Comparison of ENCODE assay signal across 32 cellular contexts in the genomic region with DNA sequence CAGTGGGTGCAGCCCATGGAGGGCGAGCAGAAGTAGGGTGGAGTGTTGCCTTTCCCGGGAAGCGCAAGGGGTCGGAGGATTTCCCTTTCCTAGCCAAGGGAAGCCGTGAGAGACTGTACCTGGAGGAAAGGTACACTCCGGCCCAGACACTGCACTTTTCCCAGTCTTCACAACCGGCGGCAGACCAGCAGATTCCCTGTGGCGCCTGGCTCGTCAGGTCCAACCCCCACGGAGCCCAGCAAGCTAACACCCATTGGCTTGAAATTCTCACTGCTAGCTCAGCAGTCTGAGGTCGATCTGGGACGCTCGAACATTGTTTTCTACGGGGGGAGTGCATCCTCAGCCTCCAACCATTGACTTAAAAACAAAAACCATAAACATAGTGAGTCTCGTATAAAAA.
"Had no signal": no experiment of that assay in that cellular context is flagged by ENCODE, and none has a peak within 500 bp of the region (broad histone marks: within the 10 kb centered on the region; RNA-seq: fewer than 3 reads in every experiment).

No MANE protein-coding gene starts in this region.

- H3K9me3 ChIP-seq: adrenal gland, body of pancreas had no signal

- H3K4me1 ChIP-seq: adrenal gland, body of pancreas, breast epithelium, SJCRH30 had no signal

- H3K27ac Mint-ChIP-seq: activated CD4-positive, alpha-beta memory T cell treated with anti-CD3 and anti-CD28 coated beads for 36 hours; activated naive CD4-positive, alpha-beta T cell treated with anti-CD3 and anti-CD28 coated beads for 36 hours; activated T-helper 1 cell treated with anti-CD3 and anti-CD28 coated beads, Interleukin-12 subunit alpha, Interleukin-12 subunit beta, Interleukin-2, Interleukin-4 antibody, amounts not matched to agents 30 ng/mL and 10 ng/mL and 1 ng/mL, durations not matched to agents 14 hours and 24 hours and 36 hours had no signal

- H3K4me3 ChIP-seq: adrenal gland, body of pancreas, breast epithelium, SJCRH30, SK-N-MC had no signal

- H3K4me3 Mint-ChIP-seq: activated CD4-positive, alpha-beta memory T cell treated with anti-CD3 and anti-CD28 coated beads for 36 hours; activated naive CD4-positive, alpha-beta T cell treated with anti-CD3 and anti-CD28 coated beads for 36 hours; activated T-cell treated with anti-CD3 and anti-CD28 coated beads, Interleukin-2, amount 50 U/mL, for 4 hours; activated T-helper 1 cell treated with anti-CD3 and anti-CD28 coated beads, Interleukin-12 subunit alpha, Interleukin-12 subunit beta, Interleukin-2, Interleukin-4 antibody, amounts not matched to agents 30 ng/mL and 10 ng/mL and 1 ng/mL, durations not matched to agents 14 hours and 24 hours and 36 hours had no signal

- H3K36me3 ChIP-seq: adrenal gland, breast epithelium had no signal

- H3K27me3 Mint-ChIP-seq: activated CD4-positive, alpha-beta memory T cell treated with anti-CD3 and anti-CD28 coated beads for 36 hours had no signal

- DNase-seq: activated CD4-positive, alpha-beta memory T cell treated with anti-CD3 and anti-CD28 coated beads for 36 hours; activated CD4-positive, alpha-beta T cell treated with anti-CD3 and anti-CD28 coated beads for 4 hours; activated CD4-positive, alpha-beta T cell treated with anti-CD3 and anti-CD28 coated beads, Interleukin-2, amount 50 U/mL, for 1 hour; activated CD8-positive, alpha-beta memory T cell treated with anti-CD3 and anti-CD28 coated beads, Interleukin-2, amount 50 U/mL, for 4 hours; activated gamma-delta T cell treated with Interleukin-2 at 50 U/mL for 16 hours; activated naive CD4-positive, alpha-beta T cell treated with anti-CD3 and anti-CD28 coated beads for 36 hours; activated T-cell treated with anti-CD3 and anti-CD28 coated beads for 4 hours; activated T-cell treated with anti-CD3 and anti-CD28 coated beads, Interleukin-2, amount 50 U/mL, for 4 hours; adrenal gland; body of pancreas; Kasumi-1; KG1; MM.1S; NCI-H1092 treated with DMSO at 0.1 percent for 48 hours; NCI-H1417; NCI-H146; NCI-H187; NCI-H2029 treated with DMSO at 0.1 percent for 48 hours; NCI-H2107; NCI-H2171; NCI-H510A; NCI-H69; NCI-H82; SHP77; SJCRH30; T1000 had no signal

- H3K27ac ChIP-seq: adrenal gland, body of pancreas, breast epithelium, SJCRH30, SK-N-MC had no signal

- H3K27me3 ChIP-seq: adrenal gland, body of pancreas, breast epithelium, SJCRH30 had no signal

- ATAC-seq: activated CD4-positive, CD25-positive, alpha-beta regulatory T cell treated with anti-CD3 and anti-CD28 coated beads, Interleukin-2, amount 50 U/mL, for 24 hours; activated naive CD4-positive, alpha-beta T cell treated with anti-CD3 and anti-CD28 coated beads, Interleukin-2, amount 50 U/mL, for 72 hours; activated T-cell treated with anti-CD3 and anti-CD28 coated beads, Interleukin-2, amount 50 U/mL, for 4 hours; body of pancreas; Panc1 had no signal
